In the genomic region with DNA sequence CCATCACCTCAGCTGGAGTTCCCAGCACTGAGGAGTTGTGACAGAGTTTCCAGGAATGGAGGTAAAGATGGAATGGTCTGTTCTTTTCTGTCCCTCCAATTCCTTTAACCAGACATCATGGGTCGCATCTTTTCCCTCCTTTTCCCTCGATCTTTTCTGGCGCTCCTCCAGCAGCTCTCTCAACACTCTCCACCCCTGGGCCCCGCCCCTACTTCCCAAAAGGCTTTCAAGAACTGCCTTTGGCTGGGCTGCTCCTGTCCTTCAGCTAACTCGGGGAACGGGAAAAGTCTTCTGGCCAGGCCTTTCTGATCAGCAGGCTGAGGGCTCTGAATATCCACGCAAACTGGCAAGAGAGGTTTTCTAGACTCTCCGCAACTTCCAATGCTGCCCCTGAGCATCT, we compare ENCODE assay signal across 17 cellular contexts. TPM values are rescaled to one million over a fixed set of nuclear protein-coding genes. Genes with fewer than 3 reads are reported as not detected.
DNase-seq lines count a peak whose midpoint lies in the region; TF ChIP-seq lines count a peak whose summit lies in the region.
"Had no signal": no experiment of that assay in that cellular context is flagged by ENCODE, and none has a peak within 500 bp of the region (broad histone marks: within the 10 kb centered on the region; RNA-seq: fewer than 3 reads in every experiment).

No MANE protein-coding gene starts in this region.

- H3K36me3 Mint-ChIP-seq in H9 (ENCODE audit: insufficient read depth in 1 of 3, low read depth in 3 of 3), result peaks cover 0 to 2% (median 1%) of the 10 kb centered on the region in 3 experiments; a peak in 3 of 7 replicates
- H3K36me3 Mint-ChIP-seq: CD4-positive, CD25-positive, alpha-beta regulatory T cell had no signal

- no peak overlapping the region for H3K27ac ChIP-seq in H9 (ENCODE audit: insufficient read length, low read depth, low read length)
- H3K27ac ChIP-seq: Peyer's patch had no signal

- peaks cover 7 to 24% of the 10 kb centered on the region in 2 experiments for H3K4me1 Mint-ChIP-seq in H9

- H2BK5ac ChIP-seq in H9 (ENCODE audit: insufficient read length, low read length), result no peak overlapping the region

- peaks cover 0 to 64% of the 10 kb centered on the region in 2 experiments; a peak in 2 of 5 replicates for H3K9me3 Mint-ChIP-seq in H9

- H2AK5ac ChIP-seq in H9 (ENCODE audit: insufficient read length, low read length), result no peak overlapping the region

- H4K8ac ChIP-seq in H9 (replicated peaks; ENCODE audit: insufficient read length, low read depth, low read length), result no peak overlapping the region

- H3K9ac ChIP-seq in H9 (ENCODE audit: extremely low read depth, insufficient read length, low read length), result no peak overlapping the region

- DNase-seq in NCI-H82 (lab: John Stamatoyannopoulos, UW) (peak; percentile 27), NCI-H82 treated with DMSO at 0.1 percent for 48 hours (lab: John Stamatoyannopoulos, UW; ENCODE audit: unreplicated experiment) (no peak), H9 (peak; percentile 43), NCI-H69 (lab: John Stamatoyannopoulos, UW) (peak; percentile 42), posterior vena cava (ENCODE audit: low spot score) (peak; percentile 53), GF-D8 (lab: John Stamatoyannopoulos, UW) (no peak), kidney glomerular epithelial cell (lab: John Stamatoyannopoulos, UW) (no peak)
- DNase-seq: ACHN; Calu3; CD4-positive, CD25-positive, alpha-beta regulatory T cell; KG1; NCI-H1092; NCI-H187; NCI-H2171 treated with DMSO at 0.1 percent for 48 hours; NCI-H526 treated with DMSO at 0.1 percent for 48 hours; Peyer's patch; SHP77 had no signal

- no peak overlapping the region for H3K4me2 ChIP-seq in H9 (ENCODE audit: insufficient read depth, insufficient read length, low read length)

- H3K27me3 ChIP-seq in H9 (ENCODE audit: insufficient read depth, low read length), result peaks cover 27% of the 10 kb centered on the region
- H3K27me3 ChIP-seq: Peyer's patch had no signal

- no peak overlapping the region for H3K23ac ChIP-seq in H9 (ENCODE audit: insufficient read length, low read depth, low read length)

- no peaks in the 10 kb centered on the region for H3K79me2 ChIP-seq in H9 (ENCODE audit: insufficient read depth, low read length)

- no peak overlapping the region for H3K56ac ChIP-seq in H9 (ENCODE audit: insufficient read length, low read depth, low read length)

- H3K18ac ChIP-seq in H9 (ENCODE audit: insufficient read length, low read depth, low read length), result no peak overlapping the region

- peaks cover under 1% of the 10 kb centered on the region; the same call in 1 of the 2 replicates for H3K4me1 ChIP-seq in H9 (ENCODE audit: insufficient read depth, low read length)
- H3K4me1 ChIP-seq: Peyer's patch had no signal

- no peak overlapping the region for H3K4ac ChIP-seq in H9 (ENCODE audit: low read depth, low read length)

- no peak overlapping the region for H2BK120ac ChIP-seq in H9 (ENCODE audit: low read depth, low read length, poor library complexity, severe bottlenecking)

- no peak overlapping the region for H3K14ac ChIP-seq in H9 (ENCODE audit: insufficient read depth, low read length)

- no peak overlapping the region for H2BK12ac ChIP-seq in H9 (ENCODE audit: insufficient read length, low read depth, low read length)

- no peaks in the 10 kb centered on the region for H3K23me2 ChIP-seq in H9 (ENCODE audit: insufficient read length, low read depth, low read length, poor library complexity, severe bottlenecking)

- no peak overlapping the region for H4K5ac ChIP-seq in H9 (ENCODE audit: insufficient read length, low read depth, low read length)

- H2AFZ ChIP-seq in H9 (ENCODE audit: low read length), result no peak overlapping the region

- H3K27ac Mint-ChIP-seq in H9, result no peak overlapping the region
- H3K27ac Mint-ChIP-seq: CD4-positive, CD25-positive, alpha-beta regulatory T cell had no signal

- H3K9me3 ChIP-seq in H9 (ENCODE audit: control insufficient read depth, low read depth, low read length), result peaks cover 11% of the 10 kb centered on the region
- H3K9me3 ChIP-seq: Peyer's patch had no signal

- H2BK15ac ChIP-seq in H9 (ENCODE audit: low read depth, low read length), result no peak overlapping the region

- no peak for TF ChIP-seq CTCF in H9 (conservative IDR thresholded peaks at IDR 0.05)

- H3K27me3 Mint-ChIP-seq in H9 (ENCODE audit: low read depth), result peaks cover 60% of the 10 kb centered on the region

- H3K4me3 Mint-ChIP-seq in H9, result no peak overlapping the region; a peak in 1 of 5 replicates

- no peaks in the 10 kb centered on the region for H3K79me1 ChIP-seq in H9 (ENCODE audit: insufficient read depth, low read depth, low read length, poor library complexity, severe bottlenecking)

- no peak overlapping the region for H2BK20ac ChIP-seq in H9 (ENCODE audit: low read depth, low read length, poor library complexity, severe bottlenecking)

- no peaks in the 10 kb centered on the region for H4K20me1 ChIP-seq in H9 (ENCODE audit: control insufficient read depth, insufficient read depth, insufficient read length)

- H4K91ac ChIP-seq in H9 (ENCODE audit: insufficient read length, low read depth, low read length), result no peak overlapping the region

- H3T11ph ChIP-seq in H9 (ENCODE audit: low read length), result no peak overlapping the region

- WGBS in H9 (ENCODE audit: extremely low coverage, insufficient read length, low lambda C conversion rate), result no CpG with 5 or more reads among the region's 8 CpGs

- intact Hi-C loops in posterior vena cava (cut with DNase I), result no loop called here

RNA-seq across cellular contexts. Expression of gene UTP14A, which starts 34.0 kb away (rescaled TPM):
- total RNA-seq in H9 (2021), result 37.0 and 39.0 TPM in 2 replicates
- total RNA-seq in posterior vena cava, result 10 to 100 TPM; 13.2 to 14.3 TPM

RNA-seq across cellular contexts. Expression of gene BCORL1, which starts 42.4 kb away (rescaled TPM):
- total RNA-seq in H9 (2021), result 6.1 TPM in 2 replicates
- total RNA-seq in posterior vena cava, result 10 to 100 TPM; 14.8 to 17.7 TPM

Comparison
In these comparisons a context has a peak if more than half of its experiments do, and no peak if none do; other contexts are left out.
1. DNase-seq: peak in NCI-H82 (single experiment), H9 (single experiment), NCI-H69 (single experiment) and posterior vena cava (single experiment); none in NCI-H82 treated with DMSO at 0.1 percent for 48 hours (single experiment), GF-D8 (single experiment) and kidney glomerular epithelial cell (single experiment).